In genomic region chr3:32467333-32468070, GRCh38 we compare ENCODE assay signal across 8 cellular contexts.
DNase-seq lines count a peak whose midpoint lies in the region; ATAC-seq lines count a peak whose summit lies in the region.

No MANE protein-coding gene starts in this region.

- DNase-seq in DMS 273 (lab: John Stamatoyannopoulos, UW; ENCODE audit: unreplicated experiment) (peak; percentile 86), DMS 273 treated with DMSO at 0.1 percent for 48 hours (lab: John Stamatoyannopoulos, UW) (no peak), NCI-H2081 treated with DMSO at 0.1 percent for 48 hours (lab: John Stamatoyannopoulos, UW) (peak; percentile 20), cerebellar cortex (ENCODE audit: low spot score) (peak; percentile 70), left kidney (ENCODE audit: low read depth, low spot score) (peak; percentile 91)
- peak; percentile 81 for DNase-seq in activated CD4-positive, CD25-positive, alpha-beta regulatory T cell treated with anti-CD3 and anti-CD28 coated beads, Interleukin-2, amount 50 U/mL, for 72 hours
- peak; percentile 74 to 76 for DNase-seq in stimulated activated CD4-positive, alpha-beta T cell treated with anti-CD3 and anti-CD28 coated beads, Interleukin-1b, Interleukin-23, amount 100 ng/mL, for 4 hours (ENCODE audit: low read depth in 2 of 2)

- ATAC-seq in HG02759 (IDR thresholded peaks at IDR 0.05; ENCODE audit: unreplicated experiment): peak; percentile 68
